20 cellular contexts compared by ENCODE assay signal in the genomic region with DNA sequence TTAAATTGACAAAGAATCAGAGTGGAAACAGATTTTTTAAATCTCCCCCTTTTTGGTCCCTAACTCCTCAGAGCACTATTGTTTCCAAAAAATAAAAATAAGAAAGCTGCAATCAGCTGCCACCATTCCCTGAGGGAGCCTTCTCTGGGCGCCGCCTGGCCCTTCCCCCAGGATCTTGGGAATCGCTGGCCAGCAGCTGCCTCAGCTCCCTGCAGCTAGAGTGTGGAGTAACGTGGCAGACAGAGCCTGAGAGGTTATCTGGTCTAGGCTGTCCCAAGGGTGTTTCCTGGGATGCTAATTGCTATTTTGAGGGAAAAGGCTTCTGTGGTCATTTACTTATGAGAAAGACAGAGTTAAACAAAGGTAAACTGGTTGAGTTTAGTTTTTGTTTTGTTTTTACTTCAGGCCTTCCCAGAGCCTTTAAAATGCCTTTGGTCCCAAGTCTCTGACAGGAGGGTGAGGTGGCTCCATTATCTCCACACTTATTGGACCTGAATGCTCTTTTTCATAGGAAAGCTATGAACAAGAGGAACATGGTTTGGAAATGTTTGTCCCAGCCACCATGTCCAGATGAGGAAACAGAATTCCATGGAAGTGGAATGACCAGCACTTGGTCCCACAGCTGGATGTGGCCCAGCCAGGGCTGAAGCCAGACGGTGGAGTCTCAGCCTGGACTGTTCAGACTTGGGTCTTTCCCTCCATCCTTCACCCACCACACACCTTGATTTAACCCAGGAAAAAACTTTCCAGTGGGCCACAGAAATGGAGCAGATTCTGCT. TPM values are rescaled to one million over a fixed set of nuclear protein-coding genes. Genes with fewer than 3 reads are reported as not detected.
DNase-seq lines count a peak whose midpoint lies in the region; ATAC-seq and TF ChIP-seq lines count a peak whose summit lies in the region.
"Had no signal": no experiment of that assay in that cellular context is flagged by ENCODE, and none has a peak within 500 bp of the region (broad histone marks: within the 10 kb centered on the region; RNA-seq: fewer than 3 reads in every experiment).

No MANE protein-coding gene starts in this region.

- TF ChIP-seq CTCF in endodermal cell (conservative IDR thresholded peaks at IDR 0.05) (no peak), upper lobe of left lung (IDR thresholded peaks at IDR 0.05) (no peak)

- H3K4me1 ChIP-seq in endodermal cell (ENCODE audit: control insufficient read depth, insufficient read depth, low read length) (peaks cover 18% of the 10 kb centered on the region), upper lobe of left lung (no peaks in the 10 kb centered on the region)
- H3K4me1 ChIP-seq: sigmoid colon had no signal

- H3K4me3 ChIP-seq in endodermal cell (ENCODE audit: low read length) (no peak overlapping the region), upper lobe of left lung (no peak overlapping the region)
- H3K4me3 ChIP-seq: sigmoid colon had no signal

- TF ChIP-seq POLR2A in upper lobe of left lung (IDR thresholded peaks at IDR 0.05) = no peak

- no peaks in the 10 kb centered on the region for H3K36me3 ChIP-seq in endodermal cell (ENCODE audit: control insufficient read depth, insufficient read depth, low read length)
- no peaks in the 10 kb centered on the region for H3K36me3 ChIP-seq in upper lobe of left lung
- H3K36me3 ChIP-seq: sigmoid colon, WERI-Rb-1 had no signal

- peak overlapping the region; percentile 32 for H3K9ac ChIP-seq in endodermal cell (ENCODE audit: extremely low read depth, low read length, poor library complexity, severe bottlenecking)

- no peak for ATAC-seq in HG03521 (IDR thresholded peaks at IDR 0.05; ENCODE audit: unreplicated experiment)
- no peak for ATAC-seq in HG02870 (IDR thresholded peaks at IDR 0.05; ENCODE audit: unreplicated experiment)
- ATAC-seq in upper lobe of left lung (ENCODE audit: low FRiP score in 2 of 2) = no peak
- ATAC-seq: activated CD8-positive, alpha-beta T cell treated with anti-CD3 and anti-CD28 coated beads for 36 hours; activated T-cell treated with anti-CD3 and anti-CD28 coated beads, Interleukin-2, amount 50 U/mL, for 4 hours had no signal

- H3K9me3 ChIP-seq in endodermal cell (ENCODE audit: control insufficient read depth, low read length) = no peaks in the 10 kb centered on the region
- no peaks in the 10 kb centered on the region for H3K9me3 ChIP-seq in upper lobe of left lung
- H3K9me3 ChIP-seq: sigmoid colon had no signal

- 44 to 54% methylated on average over 4 to 5 of the region's 5 CpGs for WGBS in endodermal cell (ENCODE audit: insufficient coverage in 1 of 2, insufficient read length in 1 of 2), 2 experiments
- 69 to 72% methylated on average over 5 of the region's 5 CpGs for WGBS in upper lobe of left lung, 2 donors

- H3K9me3 Mint-ChIP-seq in endodermal cell = no peaks in the 10 kb centered on the region
- H3K9me3 Mint-ChIP-seq: activated CD8-positive, alpha-beta T cell treated with anti-CD3 and anti-CD28 coated beads for 36 hours; activated naive CD4-positive, alpha-beta T cell treated with anti-CD3 and anti-CD28 coated beads, Interleukin-2, amount 50 U/mL, for 24 hours; activated T-cell treated with anti-CD3 and anti-CD28 coated beads, Interleukin-2, amount 50 U/mL, for 4 hours; T-helper 1 cell treated with Interleukin-12 subunit alpha and Interleukin-12 subunit beta and Interleukin-4 antibody, amounts not matched to agents 30 μg/mL and 1 μg/mL, for 36 hours had no signal

- no peak overlapping the region for H3K4me3 Mint-ChIP-seq in endodermal cell
- H3K4me3 Mint-ChIP-seq: activated CD8-positive, alpha-beta T cell treated with anti-CD3 and anti-CD28 coated beads for 36 hours; activated naive CD4-positive, alpha-beta T cell treated with anti-CD3 and anti-CD28 coated beads, Interleukin-2, amount 50 U/mL, for 24 hours; activated T-cell treated with anti-CD3 and anti-CD28 coated beads, Interleukin-2, amount 50 U/mL, for 4 hours; T-helper 1 cell treated with Interleukin-12 subunit alpha and Interleukin-12 subunit beta and Interleukin-4 antibody, amounts not matched to agents 30 μg/mL and 1 μg/mL, for 36 hours had no signal

- H3K27me3 Mint-ChIP-seq in endodermal cell (ENCODE audit: insufficient read depth) = peaks cover 4% of the 10 kb centered on the region
- H3K27me3 Mint-ChIP-seq: activated CD8-positive, alpha-beta T cell treated with anti-CD3 and anti-CD28 coated beads for 36 hours; activated naive CD4-positive, alpha-beta T cell treated with anti-CD3 and anti-CD28 coated beads, Interleukin-2, amount 50 U/mL, for 24 hours had no signal

- H3K27ac Mint-ChIP-seq in endodermal cell = no peak overlapping the region
- H3K27ac Mint-ChIP-seq: activated CD8-positive, alpha-beta T cell treated with anti-CD3 and anti-CD28 coated beads for 36 hours; activated naive CD4-positive, alpha-beta T cell treated with anti-CD3 and anti-CD28 coated beads, Interleukin-2, amount 50 U/mL, for 24 hours; T-helper 1 cell treated with Interleukin-12 subunit alpha and Interleukin-12 subunit beta and Interleukin-4 antibody, amounts not matched to agents 30 μg/mL and 1 μg/mL, for 36 hours had no signal

- H3K27me3 ChIP-seq in endodermal cell (ENCODE audit: control insufficient read depth, insufficient read depth, low read length, poor library complexity, severe bottlenecking) (no peaks in the 10 kb centered on the region), upper lobe of left lung (no peaks in the 10 kb centered on the region)
- H3K27me3 ChIP-seq: sigmoid colon had no signal

- TF ChIP-seq EP300 in upper lobe of left lung (IDR thresholded peaks at IDR 0.05) = no peak

- no peaks in the 10 kb centered on the region for H3K36me3 Mint-ChIP-seq in endodermal cell (ENCODE audit: low read depth)

- no peak overlapping the region for H3K27ac ChIP-seq in endodermal cell (ENCODE audit: low read depth, low read length)
- H3K27ac ChIP-seq in upper lobe of left lung = no peak overlapping the region
- H3K27ac ChIP-seq: sigmoid colon, WERI-Rb-1 had no signal

- DNase-seq in AG08395 (ENCODE audit: low spot score) = peak; percentile 68
- DNase-seq in ELF-1 (ENCODE audit: low read depth, low spot score) = peak; percentile 52
- DNase-seq in endodermal cell = peak; percentile 76
- DNase-seq in iPS-NIHi7 (ENCODE audit: extremely low spot score) = peak; percentile 75
- DNase-seq in COLO668 (lab: John Stamatoyannopoulos, UW; ENCODE audit: unreplicated experiment) = no peak
- DNase-seq in upper lobe of left lung = no peak
- DNase-seq: activated CD8-positive, alpha-beta T cell treated with anti-CD3 and anti-CD28 coated beads for 36 hours; activated T-cell treated with anti-CD3 and anti-CD28 coated beads, Interleukin-2, amount 50 U/mL, for 4 hours; COR-L47; Karpas-422; NCI-H1092 treated with DMSO at 0.1 percent for 48 hours; NCI-H226; sigmoid colon; stimulated activated CD4-positive, alpha-beta T cell treated with anti-CD3 and anti-CD28 coated beads, Interleukin-1b, Interleukin-23, amount 100 ng/mL, for 48 hours had no signal

- H3K4me1 Mint-ChIP-seq in endodermal cell = peaks cover 24% of the 10 kb centered on the region

RNA-seq across cellular contexts. Expression of a gene that starts 14.1 kb away (rescaled TPM):
- total RNA-seq in endodermal cell (1 to 10 TPM; 3.3 to 5.8 TPM), upper lobe of left lung (10 to 100 TPM in 1 of 6 donors, 1 to 10 TPM in 4, under 1 TPM in 1; 0.79 to 11.9 (median 4.4) TPM)
- polyA plus RNA-seq in endodermal cell (2013, experiment 1 of 2) = 1.2 TPM
- 1.3 TPM for polyA plus RNA-seq in endodermal cell (2013, experiment 2 of 2)
- total RNA-seq: HT-29 had no signal

Comparison
In these comparisons a context has a peak if more than half of its experiments do, and no peak if none do; other contexts are left out.
1. DNase-seq: peak in AG08395 (single experiment), ELF-1 (single experiment), endodermal cell (single experiment) and iPS-NIHi7 (single experiment); none in COLO668 (single experiment) and upper lobe of left lung (0 of 2).